Comparison of ENCODE assay signal across 1 cellular context in the genomic region with DNA sequence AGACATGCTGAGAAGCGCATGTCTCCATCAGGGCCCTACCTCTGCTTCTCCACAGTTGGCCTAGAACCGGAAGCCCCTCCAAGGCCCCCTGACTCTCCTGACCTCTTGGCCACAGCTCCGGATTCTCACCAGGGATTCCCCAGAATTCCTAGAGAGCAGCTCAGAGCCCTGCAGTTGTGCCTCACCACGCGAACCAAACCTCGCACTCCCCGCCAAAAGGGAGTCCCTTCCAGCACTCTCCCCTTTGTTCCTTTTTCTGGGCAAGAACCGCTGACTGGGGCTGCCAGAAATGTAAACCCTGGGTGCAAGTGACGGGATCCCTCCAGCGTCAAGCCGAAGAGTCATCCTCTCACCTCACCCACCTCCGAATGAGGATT.
TF ChIP-seq lines count a peak whose summit lies in the region.

No MANE protein-coding gene starts in this region.

TF ChIP-seq in SK-N-SH treated with all-trans-retinoic acid at 6 μM for 48 hours, 23 proteins besides CTCF, POLR2A, EP300 and RAD21 (continued from another document):
- TF ChIP-seq, protein P1, sequence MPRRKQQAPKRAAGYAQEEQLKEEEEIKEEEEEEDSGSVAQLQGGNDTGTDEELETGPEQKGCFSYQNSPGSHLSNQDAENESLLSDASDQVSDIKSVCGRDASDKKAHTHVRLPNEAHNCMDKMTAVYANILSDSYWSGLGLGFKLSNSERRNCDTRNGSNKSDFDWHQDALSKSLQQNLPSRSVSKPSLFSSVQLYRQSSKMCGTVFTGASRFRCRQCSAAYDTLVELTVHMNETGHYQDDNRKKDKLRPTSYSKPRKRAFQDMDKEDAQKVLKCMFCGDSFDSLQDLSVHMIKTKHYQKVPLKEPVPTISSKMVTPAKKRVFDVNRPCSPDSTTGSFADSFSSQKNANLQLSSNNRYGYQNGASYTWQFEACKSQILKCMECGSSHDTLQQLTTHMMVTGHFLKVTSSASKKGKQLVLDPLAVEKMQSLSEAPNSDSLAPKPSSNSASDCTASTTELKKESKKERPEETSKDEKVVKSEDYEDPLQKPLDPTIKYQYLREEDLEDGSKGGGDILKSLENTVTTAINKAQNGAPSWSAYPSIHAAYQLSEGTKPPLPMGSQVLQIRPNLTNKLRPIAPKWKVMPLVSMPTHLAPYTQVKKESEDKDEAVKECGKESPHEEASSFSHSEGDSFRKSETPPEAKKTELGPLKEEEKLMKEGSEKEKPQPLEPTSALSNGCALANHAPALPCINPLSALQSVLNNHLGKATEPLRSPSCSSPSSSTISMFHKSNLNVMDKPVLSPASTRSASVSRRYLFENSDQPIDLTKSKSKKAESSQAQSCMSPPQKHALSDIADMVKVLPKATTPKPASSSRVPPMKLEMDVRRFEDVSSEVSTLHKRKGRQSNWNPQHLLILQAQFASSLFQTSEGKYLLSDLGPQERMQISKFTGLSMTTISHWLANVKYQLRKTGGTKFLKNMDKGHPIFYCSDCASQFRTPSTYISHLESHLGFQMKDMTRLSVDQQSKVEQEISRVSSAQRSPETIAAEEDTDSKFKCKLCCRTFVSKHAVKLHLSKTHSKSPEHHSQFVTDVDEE (CRISPR knock-in tag; IDR thresholded peaks at IDR 0.05) = no peak
- no peak for TF ChIP-seq GLIS3 (CRISPR knock-in tag; IDR thresholded peaks at IDR 0.05)
- TF ChIP-seq TOX (CRISPR knock-in tag; IDR thresholded peaks at IDR 0.05; ENCODE audit: borderline replicate concordance) = no peak
